2 cellular contexts compared by ENCODE assay signal in the genomic region with DNA sequence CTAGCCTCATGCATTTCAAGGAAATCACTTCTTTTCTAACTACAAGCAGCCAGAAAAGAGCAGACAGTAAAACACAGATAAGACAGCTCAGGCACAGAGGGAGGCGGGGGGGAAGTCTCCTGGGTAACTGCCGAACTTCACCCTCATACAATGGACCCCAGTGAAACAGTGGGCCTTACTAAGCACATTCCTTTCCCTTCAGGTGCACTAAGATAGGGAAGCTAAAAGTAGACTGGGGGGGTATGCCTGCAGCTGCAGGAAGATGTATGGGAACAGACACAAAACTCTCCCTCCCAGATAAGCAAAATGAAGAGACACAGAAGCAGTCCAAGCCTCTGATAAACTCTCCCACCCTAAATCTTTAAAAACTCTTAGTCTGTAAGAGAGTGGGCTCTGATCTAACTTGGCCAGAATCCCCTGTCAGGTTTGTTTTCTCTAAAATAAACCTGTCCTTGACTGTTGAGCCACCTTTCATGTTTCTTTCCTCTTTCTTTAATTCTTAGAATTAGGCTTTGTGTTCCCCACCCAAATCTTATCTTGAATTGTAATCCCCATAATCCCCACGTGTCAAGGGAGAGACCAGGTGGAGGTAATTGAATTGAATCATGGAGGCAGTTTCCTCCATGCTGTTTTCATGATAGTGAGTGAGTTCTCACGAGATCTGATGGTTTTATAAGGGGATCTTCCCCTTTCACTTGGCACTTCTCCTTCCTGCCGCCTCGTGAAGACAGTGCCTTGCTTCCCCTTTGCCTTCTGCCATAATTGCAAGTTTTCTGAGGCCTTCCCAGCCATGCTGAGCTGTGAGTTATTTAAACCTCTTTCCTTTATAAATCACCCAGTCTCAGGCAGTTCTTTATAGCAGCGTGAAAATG. TPM values are rescaled to one million over a fixed set of nuclear protein-coding genes. Genes with fewer than 3 reads are reported as not detected.
"Had no signal": no experiment of that assay in that cellular context is flagged by ENCODE, and none has a peak within 500 bp of the region (broad histone marks: within the 10 kb centered on the region; RNA-seq: fewer than 3 reads in every experiment).

No MANE protein-coding gene starts in this region.

RNA-seq across cellular contexts. Expression of a gene that starts 56.6 kb away (rescaled TPM):
- total RNA-seq: activated B cell treated with CpG ODN at 0.5 μM for 24 hours, OCI-LY7 had no signal
